ENCODE assay signal across 8 cellular contexts in genomic region chr3:187743195-187744141, GRCh38. TPM values are rescaled to one million over a fixed set of nuclear protein-coding genes. Genes with fewer than 3 reads are reported as not detected.
A peak's percentile ranks its signal among the peaks of the same experiment; 100 is the strongest.
DNase-seq lines count a peak whose midpoint lies in the region; ATAC-seq and TF ChIP-seq lines count a peak whose summit lies in the region.

No MANE protein-coding gene starts in this region.

- CTCF ChIA-PET in AG04449 (lab: Yijun Ruan, JAX) (interaction anchor here (0.7 to 2.5 kb wide), 16 partner anchors 10 to 1211 kb away, joined by 3 to 47 read pairs (median 4); no protein-coding TSS in a partner anchor), WTC11 (lab: Charles Lee) (interaction anchor here (1.1 to 2.8 kb wide), 6 partner anchors 171 to 1211 kb away, joined by 3 to 14 read pairs (median 5); no protein-coding TSS in a partner anchor)

- H3K4me3 ChIP-seq in AG04449 (ENCODE audit: low read depth, low read length) (peak overlapping the region; percentile 94), left lung (peak overlapping the region; percentile 56 to 57)

- ATAC-seq in WTC11 (no peak), left lung (no peak), HG02973 (IDR thresholded peaks at IDR 0.05; ENCODE audit: unreplicated experiment) (no peak), GM18858 (IDR thresholded peaks at IDR 0.05; ENCODE audit: unreplicated experiment) (no peak)

- H3K27me3 Mint-ChIP-seq in WTC11 (ENCODE audit: low read depth) (peaks cover 17% of the 10 kb centered on the region), chondrocyte (ENCODE audit: low read depth) (no peaks in the 10 kb centered on the region)

- peaks cover 0 to 6% of the 10 kb centered on the region in 2 donors for H3K36me3 ChIP-seq in left lung

- H3K4me1 Mint-ChIP-seq in WTC11, result peaks cover 54% of the 10 kb centered on the region
- peaks cover 72% of the 10 kb centered on the region for H3K4me1 Mint-ChIP-seq in chondrocyte (ENCODE audit: low read depth)

- no peaks in the 10 kb centered on the region for H3K27me3 ChIP-seq in left lung

- no peaks in the 10 kb centered on the region for H3K9me3 ChIP-seq in left lung

- peak overlapping the region; percentile 82 for H3K4me3 Mint-ChIP-seq in WTC11
- H3K4me3 Mint-ChIP-seq in chondrocyte (ENCODE audit: unreplicated experiment), result peak overlapping the region; percentile 87

- TF ChIP-seq CTCF in AG04449 (IDR thresholded peaks at IDR 0.05; ENCODE audit: insufficient read depth, low read length, missing control alignments) (no peak), WTC11 (IDR thresholded peaks at IDR 0.05) (no peak), chondrocyte (IDR thresholded peaks at IDR 0.05) (no peak), left lung (IDR thresholded peaks at IDR 0.05) (no peak)

- peak overlapping the region; percentile 99 for H3K27ac ChIP-seq in left lung

- POLR2A ChIA-PET in AG04449 (lab: Yijun Ruan, JAX), result interaction anchor here (0.6 to 1.7 kb wide), 4 partner anchors 24 to 527 kb away, joined by 4 to 9 read pairs (median 4); no protein-coding TSS in a partner anchor
- POLR2A ChIA-PET in WTC11 (lab: Charles Lee), result interaction anchor here (1.2 to 1.4 kb wide), 3 partner anchors 411 to 1211 kb away, joined by 3 to 6 read pairs (median 4); partner anchors contain the start of gene LPP

- peaks cover 8 to 63% of the 10 kb centered on the region in 2 donors for H3K4me1 ChIP-seq in left lung

- intact Hi-C loops in left lung (cut with DNase I), result loop anchor here (5.0 to 10.0 kb wide), 3 partner anchors 1209 to 1401 kb away; no protein-coding TSS in a partner anchor

- H3K36me3 Mint-ChIP-seq in WTC11 (no peaks in the 10 kb centered on the region), chondrocyte (ENCODE audit: low read depth) (no peaks in the 10 kb centered on the region)

- no peak overlapping the region for H3K27ac Mint-ChIP-seq in WTC11
- H3K27ac Mint-ChIP-seq in chondrocyte (ENCODE audit: unreplicated experiment), result peak overlapping the region; percentile 100

- H3K9me3 Mint-ChIP-seq in WTC11 (no peaks in the 10 kb centered on the region), chondrocyte (ENCODE audit: low read depth) (no peaks in the 10 kb centered on the region)

- DNase-seq in AG04449 (ENCODE audit: low read depth, low spot score) (no peak), HT1080 (ENCODE audit: low read depth) (peak; percentile 39), WTC11 (ENCODE audit: low spot score) (no peak), chondrocyte (ENCODE audit: low spot score) (no peak), left lung (peak; percentile 80 to 91)
- DNase-seq in stimulated activated CD4-positive, alpha-beta T cell treated with anti-CD3 and anti-CD28 coated beads, Interleukin-2, amount 100 ng/mL, for 48 hours, result peak; percentile 56 to 59

TF ChIP-seq in WTC11, 78 proteins besides CTCF, POLR2A, EP300 and RAD21:
- TF ChIP-seq E2F4 (CRISPR knock-in tag; IDR thresholded peaks at IDR 0.05; ENCODE audit: borderline replicate concordance, low read depth) (no peak), GTF2I (CRISPR knock-in tag; conservative IDR thresholded peaks at IDR 0.05) (no peak), ATF1 (CRISPR knock-in tag; IDR thresholded peaks at IDR 0.05) (no peak), AR (CRISPR knock-in tag; IDR thresholded peaks at IDR 0.05) (no peak)
TF ChIP-seq in WTC11: peak in this region for 0.

RNA-seq across cellular contexts. Expression of gene BCL6, which starts 1.8 kb away (rescaled TPM):
- total RNA-seq in HT1080 (2014; rRNA removed; shearing (Covaris generic)), result 7.0 and 10.4 TPM in 2 replicates
- polyA plus RNA-seq in HT1080 (2015; cell fraction: cytosol; rRNA removed), result 10.8 and 11.7 TPM in 2 replicates
- polyA plus RNA-seq in HT1080 (2015; cell fraction: nucleus; rRNA removed), result 35.8 and 39.4 TPM in 2 replicates
- total RNA-seq in WTC11 (2021) (10.2 to 11.8 TPM (median 11.2 TPM) in 3 replicates), chondrocyte (45.2 to 46.7 TPM (median 46.0 TPM) in 3 replicates), left lung (100 to 1,000 TPM in 1 of 2 donors, 10 to 100 TPM in 1; 79.9 to 160 TPM)

RNA-seq across cellular contexts. Expression of gene RTP2, which starts 41.1 kb away (rescaled TPM):
- 0.27 TPM in 1 of 2 replicates, not detected in the other for total RNA-seq in HT1080 (2014; rRNA removed; shearing (Covaris generic))
- polyA plus RNA-seq in HT1080 (2015; cell fraction: cytosol; rRNA removed), result not detected in 2 replicates
- not detected in 2 replicates for polyA plus RNA-seq in HT1080 (2015; cell fraction: nucleus; rRNA removed)
- total RNA-seq in WTC11 (2021) (not detected in 3 replicates), chondrocyte (not detected in 3 replicates), left lung (not detected)

Comparison
In these comparisons a context has a peak if more than half of its experiments do, and no peak if none do; other contexts are left out.
1. DNase-seq: peak in HT1080 (single experiment), left lung (2 of 2) and stimulated activated CD4-positive, alpha-beta T cell treated with anti-CD3 and anti-CD28 coated beads, Interleukin-2, amount 100 ng/mL, for 48 hours (2 of 2); none in AG04449 (single experiment), WTC11 (single experiment) and chondrocyte (single experiment).